Comparison of ENCODE assay signal across 13 cellular contexts in the genomic region with DNA sequence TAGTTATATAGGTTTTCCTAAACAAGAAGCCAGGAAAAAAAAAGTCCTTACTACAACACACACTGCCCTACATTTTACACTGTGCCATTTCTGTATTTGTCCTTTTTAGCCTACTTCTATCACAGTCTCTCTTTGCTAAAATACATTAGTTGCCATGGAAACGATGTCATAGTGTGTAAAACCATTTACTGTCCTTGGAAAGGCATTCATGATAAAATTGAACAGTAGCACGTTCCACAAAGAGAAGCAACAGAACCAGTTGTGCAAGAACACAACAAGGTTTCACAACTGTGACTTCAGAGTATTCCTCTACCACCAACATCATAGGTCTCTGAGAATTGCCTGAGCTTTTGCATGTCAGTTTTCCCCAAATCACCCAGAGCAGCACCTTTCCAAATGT. TPM values are rescaled to one million over a fixed set of nuclear protein-coding genes. Genes with fewer than 3 reads are reported as not detected.
A peak's percentile ranks its signal among the peaks of the same experiment; 100 is the strongest.
DNase-seq lines count a peak whose midpoint lies in the region; ATAC-seq and TF ChIP-seq lines count a peak whose summit lies in the region.
"Had no signal": no experiment of that assay in that cellular context is flagged by ENCODE, and none has a peak within 500 bp of the region (broad histone marks: within the 10 kb centered on the region; RNA-seq: fewer than 3 reads in every experiment).

No MANE protein-coding gene starts in this region.

- in situ Hi-C loops in gastrocnemius medialis (cut with MboI; ENCODE audit: low sequenced_read_pairs in 4 of 4) = loop anchor here in 1 of 4 donors (25.0 kb wide), 1 partner anchor 115 kb away; no protein-coding TSS in a partner anchor

- TF ChIP-seq EP300 in esophagus muscularis mucosa (IDR thresholded peaks at IDR 0.05) = no peak

- H3K4me3 ChIP-seq in gastrocnemius medialis (no peak overlapping the region), Peyer's patch (no peak overlapping the region), esophagus muscularis mucosa (no peak overlapping the region)
- H3K4me3 ChIP-seq: testis had no signal

- no peaks in the 10 kb centered on the region for H3K9me3 ChIP-seq in gastrocnemius medialis
- no peaks in the 10 kb centered on the region for H3K9me3 ChIP-seq in Peyer's patch
- H3K9me3 ChIP-seq in esophagus muscularis mucosa = no peaks in the 10 kb centered on the region
- H3K9me3 ChIP-seq: testis had no signal

- peak; percentile 19 for ATAC-seq in effector memory CD8-positive, alpha-beta T cell (replicated peaks)
- ATAC-seq in gastrocnemius medialis = peak; percentile 69 to 73

- H3K27ac Mint-ChIP-seq in activated T-cell treated with anti-CD3 and anti-CD28 coated beads, Interleukin-2, amount 50 U/mL, for 24 hours = peak overlapping the region; percentile 60
- H3K27ac Mint-ChIP-seq in effector memory CD8-positive, alpha-beta T cell = peak overlapping the region; percentile 38 to 85
- H3K27ac Mint-ChIP-seq: activated naive CD4-positive, alpha-beta T cell treated with anti-CD3 and anti-CD28 coated beads, Interleukin-2, amount 10 ng/mL, durations not matched to agents 7 days and 5 days had no signal

- no peak overlapping the region for H3K4me3 Mint-ChIP-seq in activated T-cell treated with anti-CD3 and anti-CD28 coated beads, Interleukin-2, amount 50 U/mL, for 24 hours
- H3K4me3 Mint-ChIP-seq in effector memory CD8-positive, alpha-beta T cell = peak overlapping the region; percentile 12 to 39
- H3K4me3 Mint-ChIP-seq: activated naive CD4-positive, alpha-beta T cell treated with anti-CD3 and anti-CD28 coated beads, Interleukin-2, amount 10 ng/mL, durations not matched to agents 7 days and 5 days had no signal

- no peaks in the 10 kb centered on the region for H3K27me3 Mint-ChIP-seq in activated T-cell treated with anti-CD3 and anti-CD28 coated beads, Interleukin-2, amount 50 U/mL, for 24 hours
- H3K27me3 Mint-ChIP-seq in effector memory CD8-positive, alpha-beta T cell = no peaks in the 10 kb centered on the region
- H3K27me3 Mint-ChIP-seq: activated naive CD4-positive, alpha-beta T cell treated with anti-CD3 and anti-CD28 coated beads, Interleukin-2, amount 10 ng/mL, durations not matched to agents 7 days and 5 days had no signal

- intact Hi-C loops in gastrocnemius medialis (cut with DNase I; ENCODE audit: low total_unique reads) = no loop called here
- intact Hi-C loops in esophagus muscularis mucosa (cut with DNase I) = no loop called here

- H3K36me3 ChIP-seq in gastrocnemius medialis (no peaks in the 10 kb centered on the region), Peyer's patch (no peaks in the 10 kb centered on the region), esophagus muscularis mucosa (no peaks in the 10 kb centered on the region)

- no peaks in the 10 kb centered on the region for H3K9me3 Mint-ChIP-seq in activated T-cell treated with anti-CD3 and anti-CD28 coated beads, Interleukin-2, amount 50 U/mL, for 24 hours
- H3K9me3 Mint-ChIP-seq in effector memory CD8-positive, alpha-beta T cell = no peaks in the 10 kb centered on the region
- H3K9me3 Mint-ChIP-seq: activated naive CD4-positive, alpha-beta T cell treated with anti-CD3 and anti-CD28 coated beads, Interleukin-2, amount 10 ng/mL, durations not matched to agents 7 days and 5 days had no signal

- H3K4me1 Mint-ChIP-seq in activated T-cell treated with anti-CD3 and anti-CD28 coated beads, Interleukin-2, amount 50 U/mL, for 24 hours (ENCODE audit: low read depth) = peaks cover 87% of the 10 kb centered on the region
- peaks cover 74 to 84% of the 10 kb centered on the region in 2 donors for H3K4me1 Mint-ChIP-seq in effector memory CD8-positive, alpha-beta T cell (ENCODE audit: low read depth in 2 of 2)

- 57% methylated on average over 2 of the region's 2 CpGs for WGBS in esophagus muscularis mucosa

- H3K36me3 Mint-ChIP-seq in activated T-cell treated with anti-CD3 and anti-CD28 coated beads, Interleukin-2, amount 50 U/mL, for 24 hours (ENCODE audit: low read depth) = peaks cover 87% of the 10 kb centered on the region
- H3K36me3 Mint-ChIP-seq in effector memory CD8-positive, alpha-beta T cell (ENCODE audit: insufficient read depth) = peaks cover 56% of the 10 kb centered on the region

- H3K27ac ChIP-seq in gastrocnemius medialis = peak overlapping the region in 2 of 4 donors; percentile 35 to 43
- no peak overlapping the region for H3K27ac ChIP-seq in Peyer's patch
- no peak overlapping the region for H3K27ac ChIP-seq in esophagus muscularis mucosa (replicated peaks in 1 of 4)
- H3K27ac ChIP-seq: testis had no signal

- TF ChIP-seq POLR2A in gastrocnemius medialis (IDR thresholded peaks at IDR 0.05) (no peak), Peyer's patch (IDR thresholded peaks at IDR 0.05) (no peak), esophagus muscularis mucosa (IDR thresholded peaks at IDR 0.05; ENCODE audit: low read depth) (no peak)

- DNase-seq in activated T-cell treated with anti-CD3 and anti-CD28 coated beads, Interleukin-2, amount 50 U/mL, for 24 hours = no peak
- DNase-seq in activated T-cell treated with anti-CD3 and anti-CD28 coated beads, Interleukin-2, amount 50 U/mL, for 1 hour = no peak
- DNase-seq in NCI-H748 (lab: John Stamatoyannopoulos, UW; ENCODE audit: unreplicated experiment) (peak; percentile 91), gastrocnemius medialis (no peak), Peyer's patch (no peak), esophagus muscularis mucosa (ENCODE audit: extremely low spot score) (no peak)
- no peak for DNase-seq in effector memory CD8-positive, alpha-beta T cell
- DNase-seq in stimulated activated CD4-positive, alpha-beta T cell treated with anti-CD3 and anti-CD28 coated beads, Interleukin-1b, Interleukin-23, amount 100 ng/mL, for 48 hours = no peak
- DNase-seq: activated naive CD4-positive, alpha-beta T cell treated with anti-CD3 and anti-CD28 coated beads, Interleukin-2, amount 10 ng/mL, durations not matched to agents 7 days and 5 days; effector CD8-positive, alpha-beta T cell; NCI-H187; nucleus accumbens; testis had no signal

- no peak for TF ChIP-seq CTCF in gastrocnemius medialis (IDR thresholded peaks at IDR 0.05 in 4 of 5, conservative IDR thresholded peaks at IDR 0.05 in 1 of 5)
- no peak for TF ChIP-seq CTCF in Peyer's patch (IDR thresholded peaks at IDR 0.05)
- TF ChIP-seq CTCF in esophagus muscularis mucosa (IDR thresholded peaks at IDR 0.05) = no peak

- no peaks in the 10 kb centered on the region for H3K27me3 ChIP-seq in gastrocnemius medialis
- no peaks in the 10 kb centered on the region for H3K27me3 ChIP-seq in Peyer's patch
- no peaks in the 10 kb centered on the region for H3K27me3 ChIP-seq in esophagus muscularis mucosa
- H3K27me3 ChIP-seq: testis had no signal

- H3K4me1 ChIP-seq in gastrocnemius medialis = peaks cover 4 to 24% of the 10 kb centered on the region in 2 donors
- H3K4me1 ChIP-seq in Peyer's patch = peaks cover 0 to 8% (median 5%) of the 10 kb centered on the region in 4 donors
- peaks cover 17 to 59% (median 45%) of the 10 kb centered on the region in 4 donors for H3K4me1 ChIP-seq in esophagus muscularis mucosa
- H3K4me1 ChIP-seq: testis had no signal

RNA-seq across cellular contexts. Expression of a gene that starts 20.5 kb away (rescaled TPM):
- total RNA-seq in gastrocnemius medialis = 10 to 100 TPM in 3 of 4 donors, 1 to 10 TPM in 1; 9.2 to 36.8 (median 17.0) TPM
- total RNA-seq in Peyer's patch = 100 to 1,000 TPM in 1 of 4 donors, 10 to 100 TPM in 3; 55.3 to 249 (median 74.3) TPM
- total RNA-seq in esophagus muscularis mucosa = 10 to 100 TPM; 37.8 to 65.8 (median 53.8) TPM
